In the genomic region with DNA sequence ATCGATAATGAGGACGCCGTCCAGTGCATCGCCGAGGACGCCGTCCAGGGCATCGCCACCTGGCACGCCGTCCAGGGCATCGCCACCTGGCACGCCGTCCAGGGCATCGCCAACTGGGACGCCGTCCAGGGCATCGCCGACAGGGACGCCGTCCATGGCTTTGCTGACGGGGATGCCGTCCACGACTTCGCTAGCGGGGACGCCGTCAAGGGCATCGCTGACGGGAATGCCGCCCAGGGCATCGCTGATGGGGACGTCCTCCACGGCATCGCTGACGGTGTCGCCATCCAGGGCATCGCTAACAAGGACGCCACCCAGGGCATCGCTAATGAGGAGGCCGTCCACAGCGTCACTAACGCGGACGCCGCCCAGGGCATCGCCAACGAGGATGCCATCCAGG, we compare ENCODE assay signal across 24 cellular contexts.
"Had no signal": no experiment of that assay in that cellular context is flagged by ENCODE, and none has a peak within 500 bp of the region (broad histone marks: within the 10 kb centered on the region; RNA-seq: fewer than 3 reads in every experiment).

No MANE protein-coding gene starts in this region.

- H3K9ac ChIP-seq: parathyroid adenoma had no signal

- H3K27me3 ChIP-seq: ovary, right lobe of liver, sigmoid colon, stomach, thyroid gland, tibial nerve, upper lobe of right lung, uterus had no signal

- DNase-seq: naive thymus-derived CD8-positive, alpha-beta T cell; nephron progenitor cell; occipital lobe; ovary; psoas muscle; right lobe of liver; sigmoid colon; small intestine; stimulated activated CD4-positive, alpha-beta T cell treated with anti-CD3 and anti-CD28 coated beads, Interleukin-15, amount 100 ng/mL, for 24 hours; stimulated activated CD4-positive, alpha-beta T cell treated with anti-CD3 and anti-CD28 coated beads, Interleukin-2, amount 100 ng/mL, for 24 hours; stimulated activated CD4-positive, alpha-beta T cell treated with anti-CD3 and anti-CD28 coated beads, Interleukin-2, amount 100 ng/mL, for 48 hours; stimulated activated CD4-positive, alpha-beta T cell treated with anti-CD3 and anti-CD28 coated beads, Interleukin-4, amount 100 ng/mL, for 24 hours; stimulated activated naive B cell treated with anti-CD40 and anti-IgM and Interleukin-4, amounts not matched to agents 10 μg/mL and 1 μg/mL and 100 μg/mL, for 72 hours; stimulated activated naive CD4-positive, alpha-beta T cell treated with Interleukin-2 at 50 U/mL for 16 hours; stomach; thyroid gland; upper lobe of right lung; uterus had no signal

- H3K36me3 ChIP-seq: ovary, right lobe of liver, sigmoid colon, stomach, thoracic aorta, thyroid gland, tibial nerve, upper lobe of right lung, uterus had no signal

- H3K79me2 ChIP-seq: parathyroid adenoma had no signal

- H2AFZ ChIP-seq: parathyroid adenoma had no signal

- H3K4me3 ChIP-seq: ovary, psoas muscle, right lobe of liver, sigmoid colon, stomach, thoracic aorta, thyroid gland, tibial nerve, upper lobe of right lung, uterus had no signal

- ATAC-seq: naive thymus-derived CD8-positive, alpha-beta T cell; natural killer cell treated with Interleukin-12 subunit alpha and Interleukin-12 subunit beta and Interleukin-15 and Interleukin-18, amount 100 ng/mL, for 72 hours; psoas muscle; right cardiac atrium; right lobe of liver; stimulated activated effector memory CD8-positive, alpha-beta T cell treated with anti-CD3 and anti-CD28 coated beads, Interleukin-12 subunit alpha, Interleukin-12 subunit beta, amount 100 ng/mL, for 72 hours; stimulated activated naive B cell treated with anti-CD40 and anti-IgM and Interleukin-4, amounts not matched to agents 10 μg/mL and 1 μg/mL and 100 μg/mL, for 72 hours; upper lobe of right lung had no signal

- H3K27ac ChIP-seq: ovary, parathyroid adenoma, psoas muscle, right lobe of liver, sigmoid colon, stomach, thoracic aorta, thyroid gland, tibial nerve, upper lobe of right lung, uterus had no signal

- H3K4me1 ChIP-seq: parathyroid adenoma, psoas muscle, right lobe of liver, sigmoid colon, stomach, thyroid gland, tibial nerve, upper lobe of right lung, uterus had no signal

- H3K9me3 ChIP-seq: ovary, psoas muscle, right lobe of liver, thoracic aorta, thyroid gland, tibial nerve, upper lobe of right lung, uterus had no signal
